In the genomic region with DNA sequence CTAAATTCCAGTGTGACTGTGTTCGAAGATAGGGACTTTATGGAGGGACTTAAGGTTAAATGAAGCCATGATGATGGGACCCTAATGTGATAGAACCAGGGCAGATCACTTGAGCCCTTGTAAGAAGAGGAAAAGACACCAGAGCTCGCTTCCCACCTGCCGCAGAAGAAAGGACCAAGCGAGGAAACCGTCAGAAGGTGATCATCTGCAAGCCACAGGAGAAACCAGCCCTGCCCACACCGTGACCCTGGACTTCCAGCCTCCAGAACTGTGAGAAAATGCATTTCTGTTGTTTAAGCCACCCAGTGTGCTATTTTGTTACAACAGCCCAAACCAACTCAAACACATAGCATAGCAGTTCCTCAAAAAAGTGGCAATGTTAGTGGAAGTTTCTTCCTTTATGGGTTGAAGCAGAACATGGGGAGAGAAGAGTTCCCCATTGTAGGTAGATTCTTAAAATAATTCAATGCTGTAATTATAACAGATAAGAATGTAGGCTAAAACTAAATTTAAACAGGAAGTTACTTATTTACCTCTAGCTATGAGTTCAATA, we compare ENCODE assay signal across 19 cellular contexts.
"Had no signal": no experiment of that assay in that cellular context is flagged by ENCODE, and none has a peak within 500 bp of the region (broad histone marks: within the 10 kb centered on the region; RNA-seq: fewer than 3 reads in every experiment).

No MANE protein-coding gene starts in this region.

- H3K27ac ChIP-seq: body of pancreas, epithelial cell of prostate, sigmoid colon, transverse colon had no signal

- H3K9me3 ChIP-seq: body of pancreas, transverse colon had no signal

- ATAC-seq: activated CD8-positive, alpha-beta T cell treated with anti-CD3 and anti-CD28 coated beads, Interleukin-2, amount 10 ng/mL, durations not matched to agents 7 days and 5 days; body of pancreas; stimulated activated naive B cell treated with anti-CD40 and anti-IgM and Interleukin-4, amounts not matched to agents 10 μg/mL and 1 μg/mL and 100 μg/mL, for 72 hours; WTC11 had no signal

- H3K27me3 Mint-ChIP-seq: activated naive CD4-positive, alpha-beta T cell treated with anti-CD3 and anti-CD28 coated beads, Interleukin-2, amount 50 U/mL, for 24 hours; central memory CD8-positive, alpha-beta T cell had no signal

- DNase-seq: activated CD4-positive, alpha-beta T cell treated with anti-CD3 and anti-CD28 coated beads for 48 hours; activated CD8-positive, alpha-beta T cell treated with anti-CD3 and anti-CD28 coated beads, Interleukin-2, amount 10 ng/mL, durations not matched to agents 7 days and 5 days; body of pancreas; cortex of kidney; effector CD8-positive, alpha-beta T cell; hypothalamus; kidney glomerular epithelial cell; sigmoid colon; stimulated activated CD4-positive, alpha-beta T cell treated with anti-CD3 and anti-CD28 coated beads, Interleukin-2, amount 100 ng/mL, for 24 hours; stimulated activated naive B cell treated with anti-CD40 and anti-IgM and Interleukin-4, amounts not matched to agents 10 μg/mL and 1 μg/mL and 100 μg/mL, for 72 hours; substantia nigra; T-helper 9 cell; transverse colon had no signal

- H3K27me3 ChIP-seq: body of pancreas, sigmoid colon, transverse colon had no signal

- H3K4me3 Mint-ChIP-seq: activated CD8-positive, alpha-beta T cell treated with anti-CD3 and anti-CD28 coated beads, Interleukin-2, amount 10 ng/mL, durations not matched to agents 7 days and 5 days; activated naive CD4-positive, alpha-beta T cell treated with anti-CD3 and anti-CD28 coated beads, Interleukin-2, amount 50 U/mL, for 24 hours; central memory CD8-positive, alpha-beta T cell; neural crest cell; stimulated activated naive B cell treated with anti-CD40 and anti-IgM and Interleukin-4, amounts not matched to agents 10 μg/mL and 1 μg/mL and 100 μg/mL, for 72 hours; WTC11 had no signal

- H3K36me3 Mint-ChIP-seq: WTC11 had no signal

- H3K4me1 ChIP-seq: body of pancreas, sigmoid colon, transverse colon had no signal

- H3K4me3 ChIP-seq: body of pancreas, sigmoid colon, transverse colon had no signal

- H3K9me3 Mint-ChIP-seq: activated naive CD4-positive, alpha-beta T cell treated with anti-CD3 and anti-CD28 coated beads, Interleukin-2, amount 50 U/mL, for 24 hours; central memory CD8-positive, alpha-beta T cell; neural crest cell; stimulated activated naive B cell treated with anti-CD40 and anti-IgM and Interleukin-4, amounts not matched to agents 10 μg/mL and 1 μg/mL and 100 μg/mL, for 72 hours; WTC11 had no signal

- H3K27ac Mint-ChIP-seq: activated CD8-positive, alpha-beta T cell treated with anti-CD3 and anti-CD28 coated beads, Interleukin-2, amount 10 ng/mL, durations not matched to agents 7 days and 5 days; activated naive CD4-positive, alpha-beta T cell treated with anti-CD3 and anti-CD28 coated beads, Interleukin-2, amount 50 U/mL, for 24 hours; activated T-helper 2 cell treated with anti-CD3 and anti-CD28 coated beads, Interferon-gamma antibody, Interleukin-2, Interleukin-4, amounts not matched to agents 10 μg/mL and 5 μg/mL and 100 μg/mL, durations not matched to agents 14 hours and 24 hours and 36 hours; stimulated activated naive B cell treated with anti-CD40 and anti-IgM and Interleukin-4, amounts not matched to agents 10 μg/mL and 1 μg/mL and 100 μg/mL, for 72 hours; WTC11 had no signal

- H3K36me3 ChIP-seq: sigmoid colon, transverse colon had no signal
